ENCODE assay signal across 10 cellular contexts in the genomic region with DNA sequence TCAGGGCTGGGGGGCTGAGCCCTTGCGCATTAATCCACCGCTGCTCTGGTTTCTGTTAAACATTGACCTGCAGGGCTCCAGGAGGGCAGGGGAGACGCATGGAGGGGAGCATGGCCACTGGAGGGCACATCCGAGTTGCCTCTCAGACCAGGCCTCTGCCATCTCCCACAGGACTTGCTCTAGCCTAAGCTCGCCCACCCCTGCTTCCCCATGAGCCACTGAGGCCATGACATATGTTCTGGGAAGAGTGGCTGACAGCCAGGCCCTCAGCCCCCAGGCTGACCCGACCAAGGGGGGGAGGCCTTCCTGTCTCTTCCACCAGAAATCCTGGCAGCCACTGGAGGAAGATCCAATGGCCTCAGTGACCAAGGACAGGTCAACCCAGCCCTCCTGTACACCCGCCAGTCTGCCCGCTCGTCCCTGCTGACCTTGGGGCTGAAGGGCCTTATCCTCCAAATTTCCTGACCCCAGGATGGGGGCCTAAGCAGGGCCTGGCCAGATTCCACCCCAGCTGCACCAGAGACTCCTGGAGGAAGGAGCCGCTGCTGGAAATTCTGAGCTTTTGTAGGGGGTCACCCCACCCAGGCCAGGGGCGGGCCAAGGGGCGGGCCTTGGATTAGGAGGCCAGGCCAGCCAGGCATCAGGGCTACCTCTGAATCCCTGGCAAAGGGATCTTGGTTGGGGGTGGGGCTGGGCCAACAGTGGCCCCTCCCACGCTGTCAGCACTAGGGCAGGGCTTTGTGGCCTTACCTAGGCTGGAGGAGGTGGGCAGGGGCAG. TPM values are rescaled to one million over a fixed set of nuclear protein-coding genes. Genes with fewer than 3 reads are reported as not detected.
DNase-seq lines count a peak whose midpoint lies in the region; ATAC-seq and TF ChIP-seq lines count a peak whose summit lies in the region.
"Had no signal": no experiment of that assay in that cellular context is flagged by ENCODE, and none has a peak within 500 bp of the region (broad histone marks: within the 10 kb centered on the region; RNA-seq: fewer than 3 reads in every experiment).

A gene with protein sequence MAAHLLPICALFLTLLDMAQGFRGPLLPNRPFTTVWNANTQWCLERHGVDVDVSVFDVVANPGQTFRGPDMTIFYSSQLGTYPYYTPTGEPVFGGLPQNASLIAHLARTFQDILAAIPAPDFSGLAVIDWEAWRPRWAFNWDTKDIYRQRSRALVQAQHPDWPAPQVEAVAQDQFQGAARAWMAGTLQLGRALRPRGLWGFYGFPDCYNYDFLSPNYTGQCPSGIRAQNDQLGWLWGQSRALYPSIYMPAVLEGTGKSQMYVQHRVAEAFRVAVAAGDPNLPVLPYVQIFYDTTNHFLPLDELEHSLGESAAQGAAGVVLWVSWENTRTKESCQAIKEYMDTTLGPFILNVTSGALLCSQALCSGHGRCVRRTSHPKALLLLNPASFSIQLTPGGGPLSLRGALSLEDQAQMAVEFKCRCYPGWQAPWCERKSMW (minus strand): TSS at position 537 of the 778 bp plus-strand sequence. CDS start 618 bp downstream, outside the sequence.

- peak within 1 kb of the TSS in 3 of 4 donors; percentile 4 to 61 (median 15) for H3K27ac ChIP-seq in Peyer's patch

- TF ChIP-seq POLR2A in Peyer's patch (IDR thresholded peaks at IDR 0.05) = no peak

- no peaks in the 10 kb centered on the region for H3K9me3 Mint-ChIP-seq in endothelial cell (ENCODE audit: unreplicated experiment)
- H3K9me3 Mint-ChIP-seq: CD4-positive, alpha-beta memory T cell had no signal

- peaks cover 10% of the 10 kb centered on the region for H3K4me1 Mint-ChIP-seq in endothelial cell (ENCODE audit: unreplicated experiment)

- ATAC-seq in esophagus mucosa (peak; percentile 9), HG03378 (IDR thresholded peaks at IDR 0.05; ENCODE audit: unreplicated experiment) (no peak)

- TF ChIP-seq CTCF in Peyer's patch (IDR thresholded peaks at IDR 0.05) (peak in 1 of 6 experiments; percentile 10), endothelial cell (IDR thresholded peaks at IDR 0.05; ENCODE audit: unreplicated experiment) (no peak)

- H3K27me3 ChIP-seq in Peyer's patch = no peaks in the 10 kb centered on the region
- H3K27me3 ChIP-seq: MG63 had no signal

- DNase-seq in ACHN (peak; percentile 78), Peyer's patch (peak in 2 of 3 donors; percentile 62 to 68), mucosa of gallbladder (ENCODE audit: low spot score) (peak; percentile 79), DMS53 treated with DMSO at 0.1 percent for 48 hours (lab: John Stamatoyannopoulos, UW; ENCODE audit: unreplicated experiment) (no peak), endothelial cell (ENCODE audit: low spot score) (no peak), NCI-H748 (lab: John Stamatoyannopoulos, UW; ENCODE audit: unreplicated experiment) (no peak)
- DNase-seq: MG63 had no signal

- H3K36me3 Mint-ChIP-seq in endothelial cell (ENCODE audit: low read depth, unreplicated experiment) = no peaks in the 10 kb centered on the region

- in situ Hi-C loops in ACHN (cut with HindIII; ENCODE audit: low pct_ligation_motif_present, low pct_unique_long_range_greater_than_20kb, low sequenced_read_pairs) = no loop called here

- H3K4me3 Mint-ChIP-seq in endothelial cell (ENCODE audit: unreplicated experiment) = no peak within 1 kb of the TSS

- H3K4me3 ChIP-seq in Peyer's patch = peak within 1 kb of the TSS in 2 of 4 donors; percentile 8 to 34
- H3K4me3 ChIP-seq: MG63 had no signal

- H3K27ac Mint-ChIP-seq in endothelial cell (ENCODE audit: unreplicated experiment) = no peak within 1 kb of the TSS

- H3K36me3 ChIP-seq in Peyer's patch = no peaks in the 10 kb centered on the region
- H3K36me3 ChIP-seq: MG63 had no signal

- H3K27me3 Mint-ChIP-seq in endothelial cell (ENCODE audit: unreplicated experiment) = peaks cover 5% of the 10 kb centered on the region
- H3K27me3 Mint-ChIP-seq: CD4-positive, alpha-beta memory T cell had no signal

- H3K9me3 ChIP-seq in Peyer's patch = no peaks in the 10 kb centered on the region
- H3K9me3 ChIP-seq: MG63 had no signal

- peaks cover 3 to 31% (median 4%) of the 10 kb centered on the region in 4 donors for H3K4me1 ChIP-seq in Peyer's patch

RNA-seq across cellular contexts. Expression of the gene that starts here (rescaled TPM):
- total RNA-seq in Peyer's patch = 1 to 10 TPM; 1.2 to 5.1 (median 4.6) TPM
- 4.1 TPM for total RNA-seq in esophagus mucosa
- 82.4 TPM for total RNA-seq in mucosa of gallbladder
- 1.6 TPM for total RNA-seq in endothelial cell (ENCODE audit: unreplicated experiment)

Comparison
In these comparisons a context has a peak if more than half of its experiments do, and no peak if none do; other contexts are left out.
1. RNA of the gene that starts here (total RNA-seq): 82.4 TPM in mucosa of gallbladder (single experiment); 1.2 to 5.1 TPM in Peyer's patch, 4.1 TPM in esophagus mucosa (single experiment) and 1.6 TPM in endothelial cell (single experiment); every median in the first group is over 10 times any median in the second.
2. DNase-seq: peak in ACHN (single experiment), Peyer's patch (2 of 3) and mucosa of gallbladder (single experiment); none in DMS53 treated with DMSO at 0.1 percent for 48 hours (single experiment), endothelial cell (single experiment) and NCI-H748 (single experiment).